ENCODE assay signal across 8 cellular contexts in genomic region chrX:48475295-48475694, GRCh38. TPM values are rescaled to one million over a fixed set of nuclear protein-coding genes. Genes with fewer than 3 reads are reported as not detected.
A peak's percentile ranks its signal among the peaks of the same experiment; 100 is the strongest.
DNase-seq lines count a peak whose midpoint lies in the region; ATAC-seq and TF ChIP-seq lines count a peak whose summit lies in the region.

No MANE protein-coding gene starts in this region.

- no peaks in the 10 kb centered on the region for H3K9me3 ChIP-seq in ascending aorta
- H3K9me3 ChIP-seq in lower lobe of right lung = no peaks in the 10 kb centered on the region

- DNase-seq in A172 (ENCODE audit: low spot score) (peak; percentile 5), ascending aorta (ENCODE audit: low spot score in 2 of 2) (no peak), lower lobe of right lung (no peak), OCI-M2 (lab: John Stamatoyannopoulos, UW; ENCODE audit: unreplicated experiment) (no peak)
- no peak for DNase-seq in activated effector memory CD4-positive, alpha-beta T cell treated with Interleukin-2 at 50 U/mL for 16 hours

- ATAC-seq in HG03354 (IDR thresholded peaks at IDR 0.05; ENCODE audit: poor library complexity, severe bottlenecking, unreplicated experiment) (peak; percentile 16), lower lobe of right lung (no peak), HG03280 (IDR thresholded peaks at IDR 0.05; ENCODE audit: unreplicated experiment) (no peak), GM21447 (IDR thresholded peaks at IDR 0.05; ENCODE audit: unreplicated experiment) (no peak)

- TF ChIP-seq CTCF in ascending aorta (IDR thresholded peaks at IDR 0.05) (no peak), lower lobe of right lung (IDR thresholded peaks at IDR 0.05) (no peak)

- H3K4me1 ChIP-seq in ascending aorta (no peaks in the 10 kb centered on the region), lower lobe of right lung (peaks cover 4% of the 10 kb centered on the region)

- peak overlapping the region; percentile 66 to 70 for H3K4me3 ChIP-seq in ascending aorta
- peak overlapping the region; percentile 70 for H3K4me3 ChIP-seq in lower lobe of right lung

- H3K36me3 ChIP-seq in ascending aorta = no peaks in the 10 kb centered on the region
- no peaks in the 10 kb centered on the region for H3K36me3 ChIP-seq in lower lobe of right lung

- no peaks in the 10 kb centered on the region for H3K27me3 ChIP-seq in ascending aorta
- H3K27me3 ChIP-seq in lower lobe of right lung (ENCODE audit: low read depth) = no peaks in the 10 kb centered on the region

- intact Hi-C loops in ascending aorta (cut with DNase I) = loop anchor here (5.0 to 10.0 kb wide), 3 partner anchors 47 to 1243 kb away; partner anchors contain the start of genes EBP, PQBP1, TIMM17B and USP11
- intact Hi-C loops in lower lobe of right lung (cut with DNase I) = no loop called here

- H3K27ac ChIP-seq in ascending aorta (peak overlapping the region; percentile 80 to 88), lower lobe of right lung (peak overlapping the region; percentile 88)

RNA-seq across cellular contexts. Expression of gene FTSJ1, which starts 0.7 kb away (rescaled TPM):
- total RNA-seq in A172 (2014; rRNA removed; shearing (Covaris generic)) = 110 and 113 TPM in 2 replicates
- total RNA-seq in ascending aorta (159 TPM), lower lobe of right lung (30.2 TPM)

RNA-seq across cellular contexts. Expression of gene SLC38A5, which starts 5.2 kb away (rescaled TPM):
- 0.34 TPM in 1 of 2 replicates, not detected in the other for total RNA-seq in A172 (2014; rRNA removed; shearing (Covaris generic))
- total RNA-seq in ascending aorta (39.6 TPM), lower lobe of right lung (15.9 TPM)

RNA-seq across cellular contexts. Expression of gene PORCN, which starts 33.5 kb away (rescaled TPM):
- total RNA-seq in A172 (2014; rRNA removed; shearing (Covaris generic)) = 13.2 and 15.2 TPM in 2 replicates
- 6.2 TPM for total RNA-seq in ascending aorta
- 6.1 TPM for total RNA-seq in lower lobe of right lung

RNA-seq across cellular contexts. Expression of gene EBP, which starts 46.3 kb away (rescaled TPM):
- 92.6 and 143 TPM in 2 replicates for total RNA-seq in A172 (2014; rRNA removed; shearing (Covaris generic))
- total RNA-seq in ascending aorta (76.2 TPM), lower lobe of right lung (74.0 TPM)

Comparison
In these comparisons a context has a peak if more than half of its experiments do, and no peak if none do; other contexts are left out.
1. RNA of gene SLC38A5, which starts 5.2 kb away (total RNA-seq): 39.6 TPM in ascending aorta (single experiment) and 15.9 TPM in lower lobe of right lung (single experiment); 0.34 TPM in A172; every median in the first group is over 10 times any median in the second.